ENCODE assay signal across 22 cellular contexts in the genomic region with DNA sequence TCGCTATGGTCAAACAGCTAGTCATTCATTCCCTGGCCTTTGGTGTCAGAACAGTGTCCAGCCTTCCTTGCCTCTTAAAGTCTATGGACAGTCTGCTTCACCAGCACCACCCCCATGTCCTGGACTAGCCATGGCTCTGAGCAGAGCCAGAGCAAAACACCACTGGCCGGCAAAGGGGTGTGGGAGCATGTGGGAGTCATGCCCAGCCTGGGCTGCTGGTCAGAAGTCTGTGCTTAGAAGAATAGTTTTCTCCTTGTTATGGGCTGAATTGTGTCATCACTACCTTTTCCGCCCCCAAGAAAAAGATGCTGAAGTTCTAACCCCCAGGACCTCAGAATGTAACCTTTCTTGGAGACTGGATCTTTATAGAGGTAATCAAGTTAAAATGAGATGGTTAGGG.
DNase-seq lines count a peak whose midpoint lies in the region; ATAC-seq and TF ChIP-seq lines count a peak whose summit lies in the region.
"Had no signal": no experiment of that assay in that cellular context is flagged by ENCODE, and none has a peak within 500 bp of the region (broad histone marks: within the 10 kb centered on the region; RNA-seq: fewer than 3 reads in every experiment).

No MANE protein-coding gene starts in this region.

- H3K4me1 Mint-ChIP-seq in type B pancreatic cell (ENCODE audit: unreplicated experiment), result peaks cover 16% of the 10 kb centered on the region
- H3K4me1 Mint-ChIP-seq: CD4-positive, CD25-positive, alpha-beta regulatory T cell had no signal

- H3K4me3 Mint-ChIP-seq in type B pancreatic cell, result no peak overlapping the region

- TF ChIP-seq POLR2A in breast epithelium (IDR thresholded peaks at IDR 0.05), result no peak

- WGBS in mammary epithelial cell (ENCODE audit: low coverage, missing lambda C conversion rate), result 62% methylated on average over 3 of the region's 3 CpGs

- no TSS peak for BruUV-seq in mammary epithelial cell (replicated peaks; lab: Mats Ljungman, UMichigan)

- H3K27me3 Mint-ChIP-seq in type B pancreatic cell, result no peaks in the 10 kb centered on the region
- H3K27me3 Mint-ChIP-seq: CD4-positive, CD25-positive, alpha-beta regulatory T cell had no signal

- no peaks in the 10 kb centered on the region for H3K79me2 ChIP-seq in mammary epithelial cell (ENCODE audit: insufficient read depth, low read length)

- H3K9ac ChIP-seq in mammary epithelial cell (ENCODE audit: insufficient read depth, low read length) (no peak overlapping the region), adipocyte (ENCODE audit: low read length) (no peak overlapping the region)

- peak overlapping the region; percentile 77 for H2AFZ ChIP-seq in mammary epithelial cell (ENCODE audit: low read depth, low read length)

- peak overlapping the region; percentile 41 for H3K27ac Mint-ChIP-seq in type B pancreatic cell

- CTCF ChIA-PET in mammary epithelial cell (lab: Charles Lee; ENCODE audit: low non-redundant PET), result no interaction called here

- H3K9me3 ChIP-seq in mammary epithelial cell (replicated peaks; ENCODE audit: insufficient read depth, low read length), result no peaks in the 10 kb centered on the region
- no peaks in the 10 kb centered on the region for H3K9me3 ChIP-seq in breast epithelium
- peaks cover 7% of the 10 kb centered on the region for H3K9me3 ChIP-seq in adipocyte (ENCODE audit: control insufficient read depth, low read length)
- H3K9me3 ChIP-seq in left lung, result no peaks in the 10 kb centered on the region
- H3K9me3 ChIP-seq: A549, esophagus muscularis mucosa, SJCRH30, uterus had no signal

- ATAC-seq in left lung, result peak; percentile 33
- ATAC-seq: A549, K562, Panc1 had no signal

- H3K4me3 ChIP-seq in mammary epithelial cell (replicated peaks in 1 of 3; ENCODE audit: insufficient read depth in 1 of 3, low read depth in 2 of 3, low read length in 3 of 3), result no peak overlapping the region
- H3K4me3 ChIP-seq in breast epithelium, result no peak overlapping the region
- no peak overlapping the region for H3K4me3 ChIP-seq in adipocyte (ENCODE audit: low read length)
- H3K4me3 ChIP-seq in left lung, result no peak overlapping the region
- H3K4me3 ChIP-seq: A549, esophagus muscularis mucosa, K562, SJCRH30, uterus had no signal

- no peak overlapping the region for H3K4me2 ChIP-seq in mammary epithelial cell (ENCODE audit: insufficient read depth, low read depth, low read length)
- H3K4me2 ChIP-seq: A549 had no signal

- DNase-seq in mammary epithelial cell (no peak), breast epithelium (ENCODE audit: low spot score in 2 of 2) (no peak), adipocyte (ENCODE audit: low read depth) (peak; percentile 10), left lung (no peak), type B pancreatic cell (ENCODE audit: extremely low spot score, unreplicated experiment) (no peak), NCI-H2227 (lab: John Stamatoyannopoulos, UW; ENCODE audit: unreplicated experiment) (no peak), NCI-H146 (lab: John Stamatoyannopoulos, UW) (no peak), NCI-H146 treated with DMSO at 0.1 percent for 48 hours (lab: John Stamatoyannopoulos, UW; ENCODE audit: unreplicated experiment) (no peak)
- DNase-seq: activated CD4-positive, alpha-beta T cell treated with anti-CD3 and anti-CD28 coated beads, Interleukin-2, amount 50 U/mL, for 4 hours; CD4-positive, CD25-positive, alpha-beta regulatory T cell; DMS153; effector memory CD4-positive, alpha-beta T cell; glutamatergic neuron; NCI-H187; SJCRH30; T-helper 2 cell; uterus had no signal

- intact Hi-C loops in mammary epithelial cell (cut with micrococcal nuclease), result no loop called here
- intact Hi-C loops in breast epithelium (cut with DNase I; ENCODE audit: low total_unique reads), result no loop called here
- intact Hi-C loops in left lung (cut with DNase I), result no loop called here

- TF ChIP-seq CTCF in mammary epithelial cell (conservative IDR thresholded peaks at IDR 0.05 in 1 of 2, IDR thresholded peaks at IDR 0.05 in 1 of 2; ENCODE audit: extremely low read depth in 1 of 2, insufficient read depth in 1 of 2, low read depth in 1 of 2, low read length in 2 of 2) (no peak), breast epithelium (IDR thresholded peaks at IDR 0.05) (no peak), left lung (IDR thresholded peaks at IDR 0.05) (no peak), type B pancreatic cell (conservative IDR thresholded peaks at IDR 0.05) (no peak)

- no peak overlapping the region for H3K27ac ChIP-seq in mammary epithelial cell (ENCODE audit: insufficient read depth, low read depth, low read length)
- H3K27ac ChIP-seq in breast epithelium, result no peak overlapping the region
- no peak overlapping the region for H3K27ac ChIP-seq in left lung
- H3K27ac ChIP-seq: A549, esophagus muscularis mucosa, SJCRH30, uterus, VCaP had no signal

- dilution Hi-C loops in mammary epithelial cell (cut with HindIII; ENCODE audit: low sequenced_read_pairs), result no loop called here

- H3K9me3 Mint-ChIP-seq in type B pancreatic cell, result peaks cover 4% of the 10 kb centered on the region

- no peaks in the 10 kb centered on the region for H4K20me1 ChIP-seq in mammary epithelial cell (ENCODE audit: insufficient read depth, low read length)

- H3K36me3 Mint-ChIP-seq in type B pancreatic cell, result no peaks in the 10 kb centered on the region
- H3K36me3 Mint-ChIP-seq: CD4-positive, CD25-positive, alpha-beta regulatory T cell had no signal

- H3K36me3 ChIP-seq in mammary epithelial cell (ENCODE audit: insufficient read depth, low read length) (no peaks in the 10 kb centered on the region), breast epithelium (no peaks in the 10 kb centered on the region), adipocyte (ENCODE audit: control insufficient read depth, insufficient read depth, low read length, severe bottlenecking) (no peaks in the 10 kb centered on the region), left lung (no peaks in the 10 kb centered on the region)
- H3K36me3 ChIP-seq: esophagus muscularis mucosa, SJCRH30, uterus had no signal

- H3K27me3 ChIP-seq in mammary epithelial cell (ENCODE audit: insufficient read depth, low read length) (no peaks in the 10 kb centered on the region), breast epithelium (no peaks in the 10 kb centered on the region), adipocyte (replicated peaks; ENCODE audit: control insufficient read depth, insufficient read depth, low read length) (no peaks in the 10 kb centered on the region), left lung (no peaks in the 10 kb centered on the region)
- H3K27me3 ChIP-seq: esophagus muscularis mucosa, SJCRH30, uterus had no signal

- H3K4me1 ChIP-seq in mammary epithelial cell (ENCODE audit: insufficient read depth, low read length), result no peaks in the 10 kb centered on the region
- H3K4me1 ChIP-seq in breast epithelium, result no peaks in the 10 kb centered on the region
- peaks cover 9% of the 10 kb centered on the region for H3K4me1 ChIP-seq in adipocyte (ENCODE audit: control insufficient read depth, insufficient read depth, low read length)
- no peaks in the 10 kb centered on the region for H3K4me1 ChIP-seq in left lung
- H3K4me1 ChIP-seq: A549, esophagus muscularis mucosa, SJCRH30, uterus had no signal

- in situ Hi-C loops in mammary epithelial cell (cut with MboI; ENCODE audit: low sequenced_read_pairs in 2 of 2), result no loop called here
